Comparison of ENCODE assay signal across 9 cellular contexts in the genomic region with DNA sequence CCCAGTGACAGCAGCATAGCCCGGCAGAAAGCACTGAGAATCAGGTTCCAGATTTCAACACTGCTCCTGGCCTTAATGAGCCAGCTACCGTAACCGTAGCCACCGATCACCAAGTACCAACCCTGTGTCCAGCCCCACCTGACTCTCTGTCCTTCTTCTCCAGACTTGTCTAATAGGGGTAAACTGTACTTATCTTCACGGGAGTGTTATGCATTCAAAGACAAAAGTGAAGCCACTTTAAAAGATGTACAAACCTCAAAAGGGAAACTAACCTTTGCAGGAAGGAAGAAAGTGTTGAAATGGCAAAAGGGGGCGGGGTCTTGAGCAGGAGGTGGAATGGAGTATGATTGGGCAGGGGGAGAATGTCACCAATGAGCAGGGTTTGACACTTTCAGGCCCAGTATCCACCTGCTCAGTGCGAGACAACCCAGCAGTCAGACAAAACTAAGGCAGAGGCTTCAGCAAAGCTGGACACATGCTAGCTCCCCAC.
A peak's percentile ranks its signal among the peaks of the same experiment; 100 is the strongest.
DNase-seq lines count a peak whose midpoint lies in the region; ATAC-seq, FAIRE-seq and TF ChIP-seq lines count a peak whose summit lies in the region.
"Had no signal": no experiment of that assay in that cellular context is flagged by ENCODE, and none has a peak within 500 bp of the region (broad histone marks: within the 10 kb centered on the region; RNA-seq: fewer than 3 reads in every experiment).

No MANE protein-coding gene starts in this region.

- H3K4me3 ChIP-seq in pancreas: no peak overlapping the region
- H3K4me3 ChIP-seq: suprapubic skin had no signal

- no peaks in the 10 kb centered on the region for H3K27me3 Mint-ChIP-seq in memory B cell

- FAIRE-seq in pancreas (lab: Jason Lieb, UNC): no peak

- 90 to 96% methylated on average over 7 of the region's 7 CpGs for WGBS in pancreas, 2 donors

- no peaks in the 10 kb centered on the region for H3K9me3 ChIP-seq in pancreas
- H3K9me3 ChIP-seq: suprapubic skin had no signal

- peak overlapping the region; percentile 60 for H3K4me3 Mint-ChIP-seq in memory B cell

- no peak for TF ChIP-seq CTCF in pancreas (IDR thresholded peaks at IDR 0.05)

- no peaks in the 10 kb centered on the region for H3K27me3 ChIP-seq in pancreas
- H3K27me3 ChIP-seq: suprapubic skin had no signal

- peaks cover 5% of the 10 kb centered on the region for H3K36me3 Mint-ChIP-seq in memory B cell

- peak overlapping the region; percentile 80 for H3K27ac Mint-ChIP-seq in memory B cell

- intact Hi-C loops in pancreas (cut with DNase I): no loop called here

- H3K4me1 ChIP-seq in pancreas: no peaks in the 10 kb centered on the region

- H3K4me1 Mint-ChIP-seq in memory B cell: peaks cover 45% of the 10 kb centered on the region

- ATAC-seq in GM18498 (IDR thresholded peaks at IDR 0.05; ENCODE audit: unreplicated experiment) (peak; percentile 65), HG03159 (IDR thresholded peaks at IDR 0.05; ENCODE audit: unreplicated experiment) (peak; percentile 67), memory B cell (ENCODE audit: low read depth) (peak; percentile 85), left lobe of liver (no peak), pancreas (no peak)

- no peak overlapping the region for H3K27ac ChIP-seq in pancreas
- H3K27ac ChIP-seq: suprapubic skin had no signal

- DNase-seq in activated CD4-positive, alpha-beta T cell treated with anti-CD3 and anti-CD28 coated beads, Interleukin-2, amount 50 U/mL, for 24 hours (ENCODE audit: low read depth in 1 of 2, low spot score in 1 of 2): peak; percentile 34 to 69
- peak in 1 of 2 donors; percentile 24 for DNase-seq in memory B cell (ENCODE audit: low spot score in 2 of 2)
- DNase-seq in cerebellar cortex (ENCODE audit: low spot score): no peak
- no peak for DNase-seq in nucleus accumbens (lab: John Stamatoyannopoulos, UW)
- DNase-seq in left lobe of liver (ENCODE audit: low spot score): no peak
- no peak for DNase-seq in pancreas

- no peaks in the 10 kb centered on the region for H3K36me3 ChIP-seq in pancreas
- H3K36me3 ChIP-seq: suprapubic skin had no signal

- H3K9me3 Mint-ChIP-seq in memory B cell: no peaks in the 10 kb centered on the region

Comparison
In these comparisons a context has a peak if more than half of its experiments do, and no peak if none do; other contexts are left out.
1. ATAC-seq: peak in GM18498 (single experiment), HG03159 (single experiment) and memory B cell (single experiment); none in left lobe of liver (single experiment) and pancreas (0 of 4).
2. DNase-seq: peak in activated CD4-positive, alpha-beta T cell treated with anti-CD3 and anti-CD28 coated beads, Interleukin-2, amount 50 U/mL, for 24 hours (2 of 2); none in cerebellar cortex (single experiment), nucleus accumbens (0 of 56), left lobe of liver (single experiment) and pancreas (0 of 6).